In the genomic region with DNA sequence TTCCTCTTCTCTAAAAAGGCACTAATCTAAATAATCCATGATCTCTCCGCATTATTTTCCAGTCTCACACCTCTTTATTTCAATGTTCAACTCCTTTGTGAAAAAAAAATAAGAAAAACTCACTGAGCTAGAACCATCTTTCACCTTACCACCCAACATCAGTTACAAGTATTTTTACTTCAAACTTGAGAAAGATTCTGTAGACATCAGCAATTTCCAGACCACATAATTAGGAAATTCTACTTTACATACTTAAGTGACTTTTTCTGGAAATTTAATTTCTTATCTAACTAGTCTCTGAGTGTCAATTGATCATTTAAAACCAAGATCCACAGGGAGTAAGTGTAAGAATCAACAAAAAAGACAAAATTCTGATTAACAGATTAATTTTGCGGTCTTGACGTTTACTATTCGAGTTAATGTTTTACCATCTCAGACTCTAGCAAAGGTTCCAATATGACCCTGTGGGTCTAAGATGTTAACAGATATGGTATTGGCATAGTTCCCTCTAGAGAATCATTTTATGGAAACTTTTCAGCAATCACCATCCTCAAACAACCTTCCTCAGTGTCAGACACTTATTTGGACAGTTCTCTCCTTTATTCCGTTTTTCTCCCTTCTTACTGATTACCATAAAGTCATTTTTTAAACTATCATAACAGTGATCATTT, we compare ENCODE assay signal across 1 cellular context.
TF ChIP-seq lines count a peak whose summit lies in the region.

No MANE protein-coding gene starts in this region.

TF ChIP-seq in liver, 16 proteins besides CTCF, POLR2A, EP300 and RAD21:
- TF ChIP-seq TAF1 (conservative IDR thresholded peaks at IDR 0.05) (peak; percentile 75), HNF4A (conservative IDR thresholded peaks at IDR 0.05) (peak; percentile 61 to 73), NR2F2 (IDR thresholded peaks at IDR 0.05) (no peak), YY1 (IDR thresholded peaks at IDR 0.05) (peak; percentile 46), JUND (IDR thresholded peaks at IDR 0.05) (peak; percentile 28 to 31), GABPA (IDR thresholded peaks at IDR 0.05 in 1 of 2, conservative IDR thresholded peaks at IDR 0.05 in 1 of 2) (no peak), EGR1 (IDR thresholded peaks at IDR 0.05; ENCODE audit: low read depth in 2 of 2) (peak in 1 of 2 donors; percentile 39), FOXA2 (IDR thresholded peaks at IDR 0.05) (peak; percentile 43), SP1 (IDR thresholded peaks at IDR 0.05) (peak; percentile 43), FOXA1 (IDR thresholded peaks at IDR 0.05) (no peak), RXRA (IDR thresholded peaks at IDR 0.05) (peak; percentile 65 to 68)
- TF ChIP-seq, protein P1, sequence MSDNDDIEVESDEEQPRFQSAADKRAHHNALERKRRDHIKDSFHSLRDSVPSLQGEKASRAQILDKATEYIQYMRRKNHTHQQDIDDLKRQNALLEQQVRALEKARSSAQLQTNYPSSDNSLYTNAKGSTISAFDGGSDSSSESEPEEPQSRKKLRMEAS (IDR thresholded peaks at IDR 0.05) = peak; percentile 27
- TF ChIP-seq, protein P2, sequence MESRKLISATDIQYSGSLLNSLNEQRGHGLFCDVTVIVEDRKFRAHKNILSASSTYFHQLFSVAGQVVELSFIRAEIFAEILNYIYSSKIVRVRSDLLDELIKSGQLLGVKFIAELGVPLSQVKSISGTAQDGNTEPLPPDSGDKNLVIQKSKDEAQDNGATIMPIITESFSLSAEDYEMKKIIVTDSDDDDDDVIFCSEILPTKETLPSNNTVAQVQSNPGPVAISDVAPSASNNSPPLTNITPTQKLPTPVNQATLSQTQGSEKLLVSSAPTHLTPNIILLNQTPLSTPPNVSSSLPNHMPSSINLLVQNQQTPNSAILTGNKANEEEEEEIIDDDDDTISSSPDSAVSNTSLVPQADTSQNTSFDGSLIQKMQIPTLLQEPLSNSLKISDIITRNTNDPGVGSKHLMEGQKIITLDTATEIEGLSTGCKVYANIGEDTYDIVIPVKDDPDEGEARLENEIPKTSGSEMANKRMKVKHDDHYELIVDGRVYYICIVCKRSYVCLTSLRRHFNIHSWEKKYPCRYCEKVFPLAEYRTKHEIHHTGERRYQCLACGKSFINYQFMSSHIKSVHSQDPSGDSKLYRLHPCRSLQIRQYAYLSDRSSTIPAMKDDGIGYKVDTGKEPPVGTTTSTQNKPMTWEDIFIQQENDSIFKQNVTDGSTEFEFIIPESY (IDR thresholded peaks at IDR 0.05) = peak; percentile 39
- TF ChIP-seq, protein P3, sequence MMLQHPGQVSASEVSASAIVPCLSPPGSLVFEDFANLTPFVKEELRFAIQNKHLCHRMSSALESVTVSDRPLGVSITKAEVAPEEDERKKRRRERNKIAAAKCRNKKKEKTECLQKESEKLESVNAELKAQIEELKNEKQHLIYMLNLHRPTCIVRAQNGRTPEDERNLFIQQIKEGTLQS (IDR thresholded peaks at IDR 0.05) = no peak
